ENCODE assay signal across 1 cellular context in the genomic region with DNA sequence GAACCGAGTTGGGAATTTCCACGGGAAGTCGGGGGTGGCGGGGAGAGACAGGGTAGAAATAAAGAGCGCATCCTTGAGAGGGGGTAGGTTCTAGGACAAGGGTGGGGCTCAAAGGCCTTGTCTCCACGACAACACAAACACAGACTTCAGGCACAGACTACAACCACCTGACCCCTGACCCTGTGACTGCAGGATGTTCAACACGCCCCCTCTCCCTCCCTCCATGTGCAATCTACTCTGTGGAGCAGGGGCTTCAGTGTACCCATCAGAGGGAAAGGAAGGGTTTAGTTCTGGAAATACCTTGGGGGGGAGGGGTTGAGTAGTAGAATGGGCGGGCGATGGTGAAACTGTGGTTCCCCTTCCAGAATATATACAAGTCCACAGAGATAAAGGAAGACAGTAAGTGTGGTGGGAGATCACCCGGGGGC.
TF ChIP-seq lines count a peak whose summit lies in the region.

No MANE protein-coding gene starts in this region.

TF ChIP-seq in HCT116, 20 proteins besides CTCF, POLR2A, EP300 and RAD21:
- no peak for TF ChIP-seq ZFX (IDR thresholded peaks at IDR 0.05)
- TF ChIP-seq TCF7L2 (IDR thresholded peaks at IDR 0.05; ENCODE audit: borderline replicate concordance, extremely low read depth, insufficient read depth, insufficient read length): no peak
- no peak for TF ChIP-seq YY1 (IDR thresholded peaks at IDR 0.05; ENCODE audit: extremely low read depth, insufficient replicate concordance, low read depth, low read length)
- TF ChIP-seq EZH2 (IDR thresholded peaks at IDR 0.05): no peak
- TF ChIP-seq CBX3 (IDR thresholded peaks at IDR 0.05; ENCODE audit: low read depth): no peak
- no peak for TF ChIP-seq SIN3A (IDR thresholded peaks at IDR 0.05; ENCODE audit: low read depth)
- TF ChIP-seq SP1 (IDR thresholded peaks at IDR 0.05; ENCODE audit: low read depth): no peak
- TF ChIP-seq, protein P1, sequence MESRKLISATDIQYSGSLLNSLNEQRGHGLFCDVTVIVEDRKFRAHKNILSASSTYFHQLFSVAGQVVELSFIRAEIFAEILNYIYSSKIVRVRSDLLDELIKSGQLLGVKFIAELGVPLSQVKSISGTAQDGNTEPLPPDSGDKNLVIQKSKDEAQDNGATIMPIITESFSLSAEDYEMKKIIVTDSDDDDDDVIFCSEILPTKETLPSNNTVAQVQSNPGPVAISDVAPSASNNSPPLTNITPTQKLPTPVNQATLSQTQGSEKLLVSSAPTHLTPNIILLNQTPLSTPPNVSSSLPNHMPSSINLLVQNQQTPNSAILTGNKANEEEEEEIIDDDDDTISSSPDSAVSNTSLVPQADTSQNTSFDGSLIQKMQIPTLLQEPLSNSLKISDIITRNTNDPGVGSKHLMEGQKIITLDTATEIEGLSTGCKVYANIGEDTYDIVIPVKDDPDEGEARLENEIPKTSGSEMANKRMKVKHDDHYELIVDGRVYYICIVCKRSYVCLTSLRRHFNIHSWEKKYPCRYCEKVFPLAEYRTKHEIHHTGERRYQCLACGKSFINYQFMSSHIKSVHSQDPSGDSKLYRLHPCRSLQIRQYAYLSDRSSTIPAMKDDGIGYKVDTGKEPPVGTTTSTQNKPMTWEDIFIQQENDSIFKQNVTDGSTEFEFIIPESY (IDR thresholded peaks at IDR 0.05; ENCODE audit: extremely low read depth, insufficient replicate concordance, low read length): no peak
- TF ChIP-seq, protein P2, sequence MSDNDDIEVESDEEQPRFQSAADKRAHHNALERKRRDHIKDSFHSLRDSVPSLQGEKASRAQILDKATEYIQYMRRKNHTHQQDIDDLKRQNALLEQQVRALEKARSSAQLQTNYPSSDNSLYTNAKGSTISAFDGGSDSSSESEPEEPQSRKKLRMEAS (IDR thresholded peaks at IDR 0.05): no peak
- no peak for TF ChIP-seq FOSL1 (IDR thresholded peaks at IDR 0.05; ENCODE audit: low read depth)
- TF ChIP-seq ZNF274 (IDR thresholded peaks at IDR 0.05; ENCODE audit: low read depth, low read length): no peak
- no peak for TF ChIP-seq POLR2AphosphoS5 (IDR thresholded peaks at IDR 0.05; ENCODE audit: low read depth, low read length)
- TF ChIP-seq, protein P3, sequence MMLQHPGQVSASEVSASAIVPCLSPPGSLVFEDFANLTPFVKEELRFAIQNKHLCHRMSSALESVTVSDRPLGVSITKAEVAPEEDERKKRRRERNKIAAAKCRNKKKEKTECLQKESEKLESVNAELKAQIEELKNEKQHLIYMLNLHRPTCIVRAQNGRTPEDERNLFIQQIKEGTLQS (IDR thresholded peaks at IDR 0.05): no peak
- TF ChIP-seq SRF (IDR thresholded peaks at IDR 0.05; ENCODE audit: low read depth): no peak
- no peak for TF ChIP-seq CEBPB (IDR thresholded peaks at IDR 0.05; ENCODE audit: low read depth)
- no peak for TF ChIP-seq JUND (IDR thresholded peaks at IDR 0.05)
- TF ChIP-seq EZH2phosphoT487 (IDR thresholded peaks at IDR 0.05; ENCODE audit: borderline replicate concordance): no peak
- TF ChIP-seq, protein P4, sequence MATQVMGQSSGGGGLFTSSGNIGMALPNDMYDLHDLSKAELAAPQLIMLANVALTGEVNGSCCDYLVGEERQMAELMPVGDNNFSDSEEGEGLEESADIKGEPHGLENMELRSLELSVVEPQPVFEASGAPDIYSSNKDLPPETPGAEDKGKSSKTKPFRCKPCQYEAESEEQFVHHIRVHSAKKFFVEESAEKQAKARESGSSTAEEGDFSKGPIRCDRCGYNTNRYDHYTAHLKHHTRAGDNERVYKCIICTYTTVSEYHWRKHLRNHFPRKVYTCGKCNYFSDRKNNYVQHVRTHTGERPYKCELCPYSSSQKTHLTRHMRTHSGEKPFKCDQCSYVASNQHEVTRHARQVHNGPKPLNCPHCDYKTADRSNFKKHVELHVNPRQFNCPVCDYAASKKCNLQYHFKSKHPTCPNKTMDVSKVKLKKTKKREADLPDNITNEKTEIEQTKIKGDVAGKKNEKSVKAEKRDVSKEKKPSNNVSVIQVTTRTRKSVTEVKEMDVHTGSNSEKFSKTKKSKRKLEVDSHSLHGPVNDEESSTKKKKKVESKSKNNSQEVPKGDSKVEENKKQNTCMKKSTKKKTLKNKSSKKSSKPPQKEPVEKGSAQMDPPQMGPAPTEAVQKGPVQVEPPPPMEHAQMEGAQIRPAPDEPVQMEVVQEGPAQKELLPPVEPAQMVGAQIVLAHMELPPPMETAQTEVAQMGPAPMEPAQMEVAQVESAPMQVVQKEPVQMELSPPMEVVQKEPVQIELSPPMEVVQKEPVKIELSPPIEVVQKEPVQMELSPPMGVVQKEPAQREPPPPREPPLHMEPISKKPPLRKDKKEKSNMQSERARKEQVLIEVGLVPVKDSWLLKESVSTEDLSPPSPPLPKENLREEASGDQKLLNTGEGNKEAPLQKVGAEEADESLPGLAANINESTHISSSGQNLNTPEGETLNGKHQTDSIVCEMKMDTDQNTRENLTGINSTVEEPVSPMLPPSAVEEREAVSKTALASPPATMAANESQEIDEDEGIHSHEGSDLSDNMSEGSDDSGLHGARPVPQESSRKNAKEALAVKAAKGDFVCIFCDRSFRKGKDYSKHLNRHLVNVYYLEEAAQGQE (IDR thresholded peaks at IDR 0.05; ENCODE audit: low read depth): no peak
- TF ChIP-seq ELF1 (IDR thresholded peaks at IDR 0.05; ENCODE audit: borderline replicate concordance, low read depth): no peak
- TF ChIP-seq EGR1 (IDR thresholded peaks at IDR 0.05; ENCODE audit: low read depth): no peak
